Comparison of ENCODE assay signal across 24 cellular contexts in genomic region chr14:99742074-99742473, GRCh38. TPM values are rescaled to one million over a fixed set of nuclear protein-coding genes. Genes with fewer than 3 reads are reported as not detected.
A peak's percentile ranks its signal among the peaks of the same experiment; 100 is the strongest.
DNase-seq lines count a peak whose midpoint lies in the region; ATAC-seq, FAIRE-seq and TF ChIP-seq lines count a peak whose summit lies in the region.
"Had no signal": no experiment of that assay in that cellular context is flagged by ENCODE, and none has a peak within 500 bp of the region (broad histone marks: within the 10 kb centered on the region; RNA-seq: fewer than 3 reads in every experiment).

No MANE protein-coding gene starts in this region.

- peak overlapping the region; percentile 58 for H3K27ac Mint-ChIP-seq in neural crest cell (ENCODE audit: unreplicated experiment)
- H3K27ac Mint-ChIP-seq: CD8-positive, alpha-beta T cell; GM23338 had no signal

- H4K20me1 ChIP-seq in SK-N-SH (ENCODE audit: insufficient read depth) (no peaks in the 10 kb centered on the region), GM12878 (ENCODE audit: control insufficient read depth, insufficient read depth) (no peaks in the 10 kb centered on the region)

- H3K36me3 ChIP-seq in SK-N-SH (replicated peaks in 1 of 2; ENCODE audit: control insufficient read depth in 1 of 2, insufficient read depth in 2 of 2, low read length in 1 of 2) (no peaks in the 10 kb centered on the region), GM12878 (ENCODE audit: control insufficient read depth in 2 of 2, insufficient read depth in 2 of 2, low read length in 1 of 2) (no peaks in the 10 kb centered on the region), stomach (no peaks in the 10 kb centered on the region)

- in situ Hi-C loops in GM12878 (cut with MboI), result no loop called here

- intact Hi-C loops in GM12878 (cut with micrococcal nuclease; ENCODE audit: unreplicated experiment), result no loop called here
- intact Hi-C loops in stomach (cut with DNase I; ENCODE audit: low total_unique reads), result no loop called here

- H3K27me3 ChIP-seq in SK-N-SH (ENCODE audit: insufficient read depth) (no peaks in the 10 kb centered on the region), GM12878 (replicated peaks in 1 of 2; ENCODE audit: control insufficient read depth in 2 of 2, insufficient read depth in 2 of 2, low read length in 1 of 2) (peaks cover 0 to 2% of the 10 kb centered on the region in 2 experiments; a peak in 2 of 4 replicates), stomach (peaks cover 0 to 8% (median 0%) of the 10 kb centered on the region in 3 donors)

- WGBS in SK-N-SH (ENCODE audit: low lambda C conversion rate), result 94% methylated on average over 2 of the region's 3 CpGs
- 0% methylated on average over 3 of the region's 3 CpGs for WGBS in GM12878 (ENCODE audit: insufficient coverage, insufficient replicate concordance, low lambda C conversion rate, missing lambda C conversion rate)
- 57 to 87% (median 84%) methylated on average over 1 to 3 of the region's 3 CpGs for WGBS in stomach, 5 donors

- no peak overlapping the region for H3K4me3 ChIP-seq in SK-N-SH (ENCODE audit: low read depth in 2 of 2, low read length in 1 of 2)
- H3K4me3 ChIP-seq in GM12878, result no peak overlapping the region
- H3K4me3 ChIP-seq in stomach, result no peak overlapping the region
- H3K4me3 ChIP-seq: GM23338 had no signal

- no peak for TF ChIP-seq CTCF in SK-N-SH (IDR thresholded peaks at IDR 0.05)
- no peak for TF ChIP-seq CTCF in GM12878 (IDR thresholded peaks at IDR 0.05 in 2 of 3, conservative IDR thresholded peaks at IDR 0.05 in 1 of 3; ENCODE audit: control insufficient read depth in 2 of 3, extremely low read depth in 1 of 3, insufficient read depth in 1 of 3, low read depth in 3 of 3, low read length in 3 of 3)
- TF ChIP-seq CTCF in neural crest cell (conservative IDR thresholded peaks at IDR 0.05), result no peak
- no peak for TF ChIP-seq CTCF in stomach (IDR thresholded peaks at IDR 0.05)

- BruUV-seq in GM12878 (replicated peaks; lab: Mats Ljungman, UMichigan), result no TSS peak

- CTCF ChIA-PET in SK-N-SH (lab: Yijun Ruan, JAX) (no interaction called here), GM12878 (lab: Yijun Ruan, JAX) (no interaction called here)

- H3K4me1 Mint-ChIP-seq in neural crest cell, result peaks cover 7% of the 10 kb centered on the region

- no peak overlapping the region for H3K4me3 Mint-ChIP-seq in neural crest cell
- H3K4me3 Mint-ChIP-seq: CD8-positive, alpha-beta T cell; GM23338 had no signal

- no peaks in the 10 kb centered on the region for H3K9me3 Mint-ChIP-seq in neural crest cell
- H3K9me3 Mint-ChIP-seq: CD8-positive, alpha-beta T cell had no signal

- H3K79me2 ChIP-seq in SK-N-SH (ENCODE audit: insufficient read depth), result no peaks in the 10 kb centered on the region
- no peaks in the 10 kb centered on the region for H3K79me2 ChIP-seq in GM12878 (ENCODE audit: control insufficient read depth, insufficient read depth, low read length)

- ATAC-seq in SK-N-SH treated with all-trans-retinoic acid at 6 μM for 48 hours (no peak), GM12878 (peak; percentile 62), GM19035 (IDR thresholded peaks at IDR 0.05; ENCODE audit: unreplicated experiment) (no peak)
- ATAC-seq: CD8-positive, alpha-beta T cell; GM23338; Panc1 had no signal

- H3K4me1 ChIP-seq in SK-N-SH (ENCODE audit: control insufficient read depth in 1 of 2, insufficient read depth in 2 of 2, low read depth in 1 of 2, low read length in 1 of 2) (no peaks in the 10 kb centered on the region; a peak in 1 of 4 replicates), GM12878 (ENCODE audit: control insufficient read depth, insufficient read depth, low read length) (no peaks in the 10 kb centered on the region), stomach (peaks cover 29 to 87% (median 53%) of the 10 kb centered on the region in 4 donors)

- no peak overlapping the region for H3K9ac ChIP-seq in SK-N-SH
- H3K9ac ChIP-seq in GM12878 (ENCODE audit: control insufficient read depth, insufficient read depth, low read length), result no peak overlapping the region

- H3K9me3 ChIP-seq in SK-N-SH, result no peaks in the 10 kb centered on the region
- no peaks in the 10 kb centered on the region for H3K9me3 ChIP-seq in GM12878 (replicated peaks; ENCODE audit: control insufficient read depth, insufficient read depth, low read length)
- H3K9me3 ChIP-seq in stomach, result no peaks in the 10 kb centered on the region

- TF ChIP-seq POLR2A in GM12878 (IDR thresholded peaks at IDR 0.05; ENCODE audit: low read depth, low read length), result no peak
- no peak for TF ChIP-seq POLR2A in stomach (IDR thresholded peaks at IDR 0.05)

- FAIRE-seq in GM12878 (lab: Jason Lieb, UNC), result no peak
- FAIRE-seq: GM12892 had no signal

- DNase-seq in SK-N-SH (no peak), GM12878 (ENCODE audit: low read depth, low spot score) (no peak), neural crest cell (ENCODE audit: low read depth, low spot score) (no peak), stomach (no peak), mesenteric fat pad (ENCODE audit: low spot score) (no peak)
- no peak for DNase-seq in stimulated activated naive CD4-positive, alpha-beta T cell (lab: John Stamatoyannopoulos, UW)
- DNase-seq: C1 segment of cervical spinal cord; CD8-positive, alpha-beta T cell; DND-41; HCEC 1CT; KBM-7; NCI-H1092; NCI-H1436 treated with DMSO at 0.1 percent for 48 hours; NCI-H1930; NCI-H226; NCI-H510A treated with DMSO at 0.1 percent for 48 hours; NCI-H774; NK-92 treated with Interleukin-12 subunit alpha and Interleukin-12 subunit beta, amount 100 ng/mL, for 24 hours had no signal

- peaks cover 3% of the 10 kb centered on the region for H3K27me3 Mint-ChIP-seq in neural crest cell (ENCODE audit: low read depth)

- H3K4me2 ChIP-seq in SK-N-SH, result no peak overlapping the region
- H3K4me2 ChIP-seq in GM12878 (ENCODE audit: control insufficient read depth, insufficient read depth), result no peak overlapping the region
- H3K4me2 ChIP-seq: GM23338 had no signal

- RAD21 ChIA-PET in GM12878 (lab: Charles Lee; ENCODE audit: unreplicated experiment), result no interaction called here

- POLR2A ChIA-PET in SK-N-SH (lab: Yijun Ruan, JAX) (no interaction called here), GM12878 (lab: Charles Lee) (no interaction called here)

- SMC1A ChIA-PET in GM12878 (lab: Charles Lee; ENCODE audit: uncharacterized antibody, unreplicated experiment), result no interaction called here

- no peaks in the 10 kb centered on the region for H3K9me2 ChIP-seq in SK-N-SH

- H3F3A ChIP-seq in SK-N-SH (replicated peaks; ENCODE audit: insufficient read depth), result no peaks in the 10 kb centered on the region

- H3K36me3 Mint-ChIP-seq in neural crest cell (ENCODE audit: low read depth), result no peaks in the 10 kb centered on the region
- H3K36me3 Mint-ChIP-seq: CD8-positive, alpha-beta T cell had no signal

- TF ChIP-seq RAD21 in SK-N-SH (IDR thresholded peaks at IDR 0.05; ENCODE audit: low read length), result no peak
- TF ChIP-seq RAD21 in GM12878 (IDR thresholded peaks at IDR 0.05; ENCODE audit: insufficient read depth, low read depth, low read length), result no peak

- no peak overlapping the region for H3K27ac ChIP-seq in SK-N-SH (ENCODE audit: low read depth in 2 of 2, low read length in 1 of 2)
- H3K27ac ChIP-seq in GM12878 (ENCODE audit: control insufficient read depth, insufficient read depth), result no peak overlapping the region
- H3K27ac ChIP-seq in stomach, result peak overlapping the region in 3 of 5 donors; percentile 24 to 83 (median 57)
- H3K27ac ChIP-seq: 22Rv1 had no signal

- TF ChIP-seq EP300 in SK-N-SH (IDR thresholded peaks at IDR 0.05; ENCODE audit: borderline replicate concordance in 1 of 2, low read depth in 1 of 2, low read length in 1 of 2) (no peak), GM12878 (IDR thresholded peaks at IDR 0.05; ENCODE audit: borderline replicate concordance in 1 of 2, control insufficient read depth in 1 of 2, low read depth in 2 of 2, low read length in 2 of 2) (no peak), stomach (IDR thresholded peaks at IDR 0.05) (no peak)

- H2AFZ ChIP-seq in SK-N-SH (ENCODE audit: low read depth) (no peak overlapping the region), GM12878 (ENCODE audit: control insufficient read depth, low read depth, low read length) (no peak overlapping the region)
- H2AFZ ChIP-seq: GM23338 had no signal

RNA-seq across cellular contexts. Expression of gene EML1, which starts 51.1 kb away (rescaled TPM):
- polyA plus RNA-seq in SK-N-SH (2012; rRNA removed) (4.4 and 6.3 TPM in 2 replicates), GM12878 (2011; rRNA removed) (2.9 and 3.4 TPM in 2 replicates), GM12878 (2014; fragmentation: Illumina TruSeq; extraction: Trizol) (0.10 TPM in 1 of 2 replicates, not detected in the other), GM12878 (2014; fragmentation: Nextera tagmentation; extraction: Ambion mirVana) (under 1 TPM; 0.05 to 0.16 TPM), GM12878 (2014; rRNA removed) (0.28 TPM in 1 of 2 replicates, not detected in the other), GM12878 (2016; fragmentation: Nextera tagmentation; extraction: Ambion mirVana) (under 1 TPM; 0.09 to 0.11 TPM), stomach (10 to 100 TPM in 1 of 3 donors, 1 to 10 TPM in 2; 5.8 to 11.3 (median 6.7) TPM)
- 5.2 and 5.8 TPM in 2 replicates for polyA plus RNA-seq in SK-N-SH (2012; cell fraction: cytosol; rRNA removed)
- 5.8 and 7.2 TPM in 2 replicates for polyA plus RNA-seq in SK-N-SH (2012; cell fraction: nucleus; rRNA removed)
- total RNA-seq in GM12878 (2013; cell fraction: nucleolus; rRNA removed), result 0.77 TPM in 1 of 2 replicates, not detected in the other
- total RNA-seq in GM12878 (2014; rRNA removed) (0.16 TPM in 1 of 2 replicates, not detected in the other), GM12878 (2014; rRNA removed; fragmentation: Illumina TruSeq; extraction: Trizol) (0.13 TPM in 1 of 2 replicates, not detected in the other), GM12878 (2021) (0.21 TPM in 1 of 2 replicates, not detected in the other), neural crest cell (36.7 and 40.1 TPM in 2 replicates), stomach (10 to 100 TPM; 30.1 to 66.5 (median 43.5) TPM), mesenteric fat pad (32.5 TPM)
- polyA plus RNA-seq in GM12878 (2011; ENCODE audit: low read depth), result not detected
- 3.0 and 3.3 TPM in 2 replicates for polyA plus RNA-seq in GM12878 (2011; cell fraction: cytosol; rRNA removed)
- polyA plus RNA-seq in GM12878 (2011; cell fraction: nucleus; rRNA removed), result 5.4 and 5.5 TPM in 2 replicates
- 0.07 and 0.34 TPM in 2 replicates for polyA plus RNA-seq in GM12878 (2012)
- 7.5 and 13.5 TPM in 2 replicates for polyA minus RNA-seq in GM12878 (2011; rRNA and poly(A)+ RNA removed)
- polyA minus RNA-seq in GM12878 (2011; cell fraction: cytosol; rRNA and poly(A)+ RNA removed), result 1.3 and 4.4 TPM in 2 replicates
- 5.2 and 7.0 TPM in 2 replicates for polyA minus RNA-seq in GM12878 (2011; cell fraction: nucleus; rRNA and poly(A)+ RNA removed)
- total RNA-seq: CD8-positive, alpha-beta T cell had no signal

RNA-seq across cellular contexts. Expression of gene CYP46A1, which starts 58.0 kb away (rescaled TPM):
- polyA plus RNA-seq in SK-N-SH (2012; rRNA removed), result 0.18 and 0.30 TPM in 2 replicates
- polyA plus RNA-seq in SK-N-SH (2012; cell fraction: cytosol; rRNA removed), result 0.21 and 0.26 TPM in 2 replicates
- 1.1 and 1.4 TPM in 2 replicates for polyA plus RNA-seq in SK-N-SH (2012; cell fraction: nucleus; rRNA removed)
- total RNA-seq in GM12878 (2013; cell fraction: nucleolus; rRNA removed), result 0.10 and 0.17 TPM in 2 replicates
- total RNA-seq in GM12878 (2014; rRNA removed), result not detected in 2 replicates
- total RNA-seq in GM12878 (2014; rRNA removed; fragmentation: Illumina TruSeq; extraction: Trizol), result not detected in 2 replicates
- not detected in 2 replicates for total RNA-seq in GM12878 (2021)
- polyA plus RNA-seq in GM12878 (2011; ENCODE audit: low read depth), result not detected
- polyA plus RNA-seq in GM12878 (2011; rRNA removed), result 0.01 and 0.04 TPM in 2 replicates
- 0.09 TPM in 1 of 2 replicates, not detected in the other for polyA plus RNA-seq in GM12878 (2011; cell fraction: cytosol; rRNA removed)
- polyA plus RNA-seq in GM12878 (2011; cell fraction: nucleus; rRNA removed), result 0.19 and 0.25 TPM in 2 replicates
- 0.10 TPM in 1 of 2 replicates, not detected in the other for polyA plus RNA-seq in GM12878 (2012)
- polyA plus RNA-seq in GM12878 (2014; fragmentation: Illumina TruSeq; extraction: Trizol), result not detected in 2 replicates
- polyA plus RNA-seq in GM12878 (2014; fragmentation: Nextera tagmentation; extraction: Ambion mirVana), result not detected
- polyA plus RNA-seq in GM12878 (2014; rRNA removed), result not detected in 2 replicates
- polyA plus RNA-seq in GM12878 (2016; fragmentation: Nextera tagmentation; extraction: Ambion mirVana), result under 1 TPM in 1 of 2 experiments, not detected in 1; 0.11 TPM
- not detected in 2 replicates for polyA minus RNA-seq in GM12878 (2011; rRNA and poly(A)+ RNA removed)
- not detected in 2 replicates for polyA minus RNA-seq in GM12878 (2011; cell fraction: cytosol; rRNA and poly(A)+ RNA removed)
- polyA minus RNA-seq in GM12878 (2011; cell fraction: nucleus; rRNA and poly(A)+ RNA removed), result not detected in 2 replicates
- total RNA-seq in neural crest cell, result 3.0 and 3.6 TPM in 2 replicates
- total RNA-seq in stomach, result 1 to 10 TPM in 3 of 5 donors, not detected in 2; 1.2 to 2.9 (median 2.2) TPM
- polyA plus RNA-seq in stomach, result under 1 TPM; 0.15 to 0.68 (median 0.53) TPM
- 3.1 TPM for total RNA-seq in mesenteric fat pad

Comparison
In these comparisons a context has a peak if more than half of its experiments do, and no peak if none do; other contexts are left out.
1. H3K27ac ChIP-seq: peak in stomach (3 of 5); none in SK-N-SH (0 of 2) and GM12878 (single experiment).
2. RNA of gene EML1, which starts 51.1 kb away (total RNA-seq): 30.1 to 66.5 TPM in stomach, 36.7 to 40.1 TPM in neural crest cell and 32.5 TPM in mesenteric fat pad (single experiment); 0.13 to 0.77 TPM in GM12878; every median in the first group is over 10 times any median in the second.
3. Of the 26 proteins assayed by ChIP-seq in both GM12878 and SK-N-SH: peak only in GM12878: none; only in SK-N-SH: none; in both: RFX5; in neither: 25.